8 cellular contexts compared by ENCODE assay signal in the genomic region with DNA sequence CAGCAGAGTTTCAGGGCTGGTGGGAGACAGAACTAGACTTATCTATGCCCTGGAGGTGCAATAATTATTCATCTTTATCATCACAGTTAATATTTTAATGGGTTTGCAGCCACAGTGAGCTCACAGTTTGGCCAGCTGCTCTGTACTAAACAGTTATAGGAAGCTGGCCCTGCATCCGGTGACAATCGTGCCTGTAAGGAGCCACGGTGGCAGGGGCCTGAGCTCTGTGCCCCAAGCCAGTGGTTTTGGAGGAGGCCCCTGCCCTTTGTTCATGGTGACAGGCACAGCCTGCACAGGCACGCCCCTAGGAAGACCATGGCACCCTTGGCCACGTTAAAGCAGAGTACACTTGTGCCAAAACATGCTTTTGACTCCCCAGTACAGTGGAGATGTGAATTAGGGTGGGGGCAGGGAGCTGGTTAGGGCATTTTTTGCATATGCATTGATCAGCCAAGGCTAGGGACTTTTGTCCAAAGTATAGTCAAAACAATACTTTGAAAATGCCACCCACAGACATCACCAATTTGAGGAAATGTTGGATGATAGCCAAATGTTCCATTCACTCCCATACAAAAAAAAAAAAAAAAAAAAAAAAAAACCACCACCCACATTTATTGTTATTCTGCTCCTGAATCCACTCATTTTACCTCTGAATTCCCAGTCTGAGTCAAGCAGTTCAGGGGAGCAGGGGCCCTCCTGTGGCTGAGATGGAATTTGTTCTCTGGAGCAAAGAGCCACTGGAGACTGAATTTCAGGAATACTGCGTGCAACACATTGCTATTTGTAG. TPM values are rescaled to one million over a fixed set of nuclear protein-coding genes. Genes with fewer than 3 reads are reported as not detected.
DNase-seq lines count a peak whose midpoint lies in the region; ATAC-seq and TF ChIP-seq lines count a peak whose summit lies in the region.

No MANE protein-coding gene starts in this region.

- CTCF ChIA-PET in activated B cell treated with CpG ODN at 0.5 μM for 24 hours (lab: Charles Lee) = interaction anchor here (0.9 to 1.5 kb wide), 4 partner anchors 11 to 226 kb away, joined by 3 to 8 read pairs (median 5); no protein-coding TSS in a partner anchor

- POLR2A ChIA-PET in activated B cell treated with CpG ODN at 0.5 μM for 24 hours (lab: Charles Lee) = interaction anchor here (0.6 to 8.9 kb wide), 24 partner anchors 7 to 587 kb away, joined by 3 to 137 read pairs (median 6); a partner anchor contains a TSS

- peaks cover 87% of the 10 kb centered on the region for H3K4me1 Mint-ChIP-seq in activated B cell treated with CpG ODN at 0.5 μM for 24 hours
- peaks cover 35% of the 10 kb centered on the region for H3K4me1 Mint-ChIP-seq in glutamatergic neuron (ENCODE audit: low read depth, unreplicated experiment)

- H3K27ac Mint-ChIP-seq in activated B cell treated with CpG ODN at 0.5 μM for 24 hours (peak overlapping the region; percentile 77), glutamatergic neuron (ENCODE audit: unreplicated experiment) (peak overlapping the region; percentile 48)

- peak overlapping the region; percentile 13 to 93 (median 59) for H3K27ac ChIP-seq in spleen

- H3K9me3 Mint-ChIP-seq in activated B cell treated with CpG ODN at 0.5 μM for 24 hours (peaks cover 3% of the 10 kb centered on the region), glutamatergic neuron (ENCODE audit: unreplicated experiment) (peaks cover 5% of the 10 kb centered on the region)

- TF ChIP-seq POLR2A in spleen (IDR thresholded peaks at IDR 0.05) = no peak

- H3K36me3 ChIP-seq in spleen = no peaks in the 10 kb centered on the region

- H3K4me3 ChIP-seq in spleen = peak overlapping the region in 1 of 8 donors; percentile 95

- H3K4me1 ChIP-seq in spleen = peaks cover 27 to 96% (median 69%) of the 10 kb centered on the region in 6 donors

- intact Hi-C loops in activated B cell treated with CpG ODN at 0.5 μM for 24 hours (cut with micrococcal nuclease) (no loop called here), spleen (cut with DNase I; ENCODE audit: low total_unique reads) (no loop called here)

- H3K36me3 Mint-ChIP-seq in activated B cell treated with CpG ODN at 0.5 μM for 24 hours (ENCODE audit: low read depth) = peaks cover 16% of the 10 kb centered on the region
- no peaks in the 10 kb centered on the region for H3K36me3 Mint-ChIP-seq in glutamatergic neuron (ENCODE audit: unreplicated experiment)

- TF ChIP-seq CTCF in activated B cell treated with CpG ODN at 0.5 μM for 24 hours (IDR thresholded peaks at IDR 0.05) (no peak), glutamatergic neuron (IDR thresholded peaks at IDR 0.05; ENCODE audit: partially characterized antibody, unreplicated experiment) (no peak), spleen (IDR thresholded peaks at IDR 0.05 in 8 of 11, conservative IDR thresholded peaks at IDR 0.05 in 3 of 11) (peak in 4 of 11 experiments; percentile 16 to 34 (median 20))

- H3K4me3 Mint-ChIP-seq in activated B cell treated with CpG ODN at 0.5 μM for 24 hours (peak overlapping the region; percentile 97), glutamatergic neuron (ENCODE audit: unreplicated experiment) (no peak overlapping the region)

- no peaks in the 10 kb centered on the region for H3K9me3 ChIP-seq in spleen

- DNase-seq in stimulated activated CD4-positive, alpha-beta T cell treated with anti-CD3 and anti-CD28 coated beads, Interleukin-1b, Interleukin-23, amount 100 ng/mL, for 48 hours = peak; percentile 53
- no peak for DNase-seq in stimulated activated CD4-positive, alpha-beta T cell treated with anti-CD3 and anti-CD28 coated beads, Interleukin-12 subunit alpha, Interleukin-12 subunit beta, amount 100 ng/mL, for 4 hours
- peak; percentile 52 for DNase-seq in HuH-7.5 (ENCODE audit: low spot score)
- no peak for DNase-seq in activated B cell treated with CpG ODN at 0.5 μM for 24 hours
- no peak for DNase-seq in glutamatergic neuron
- DNase-seq in spleen = peak; percentile 84

- WGBS in spleen, 5 donors = 24 to 42% (median 26%) methylated on average over 6 of the region's 6 CpGs

- H3K27me3 Mint-ChIP-seq in activated B cell treated with CpG ODN at 0.5 μM for 24 hours (no peaks in the 10 kb centered on the region), glutamatergic neuron (ENCODE audit: unreplicated experiment) (peaks cover 8% of the 10 kb centered on the region)

- ATAC-seq in activated B cell treated with CpG ODN at 0.5 μM for 24 hours (ENCODE audit: low read depth) (no peak), HG03520 (IDR thresholded peaks at IDR 0.05; ENCODE audit: unreplicated experiment) (no peak), HG03135 (IDR thresholded peaks at IDR 0.05; ENCODE audit: unreplicated experiment) (no peak)

- H3K27me3 ChIP-seq in spleen (replicated peaks in 1 of 7) = no peaks in the 10 kb centered on the region

RNA-seq across cellular contexts. Expression of a gene that starts 3.4 kb away (rescaled TPM):
- total RNA-seq in activated B cell treated with CpG ODN at 0.5 μM for 24 hours (323 and 365 TPM in 2 replicates), glutamatergic neuron (ENCODE audit: unreplicated experiment) (6.4 TPM), spleen (100 to 1,000 TPM in 1 of 7 donors, 10 to 100 TPM in 6; 57.0 to 106 (median 82.2) TPM)
- polyA plus RNA-seq in spleen = 10 to 100 TPM; 30.4 to 58.2 (median 38.0) TPM

Comparison
In these comparisons a context has a peak if more than half of its experiments do, and no peak if none do; other contexts are left out.
1. DNase-seq: peak in stimulated activated CD4-positive, alpha-beta T cell treated with anti-CD3 and anti-CD28 coated beads, Interleukin-1b, Interleukin-23, amount 100 ng/mL, for 48 hours (single experiment), HuH-7.5 (single experiment) and spleen (single experiment); none in stimulated activated CD4-positive, alpha-beta T cell treated with anti-CD3 and anti-CD28 coated beads, Interleukin-12 subunit alpha, Interleukin-12 subunit beta, amount 100 ng/mL, for 4 hours (single experiment), activated B cell treated with CpG ODN at 0.5 μM for 24 hours (single experiment) and glutamatergic neuron (single experiment).